In genomic region chr7:81956520-81956919, GRCh38 we compare ENCODE assay signal across 8 cellular contexts.
A peak's percentile ranks its signal among the peaks of the same experiment; 100 is the strongest.
DNase-seq lines count a peak whose midpoint lies in the region; ATAC-seq and TF ChIP-seq lines count a peak whose summit lies in the region.

No MANE protein-coding gene starts in this region.

- in situ Hi-C loops in Panc1 (cut with HindIII; ENCODE audit: low pct_unique_long_range_greater_than_20kb, low sequenced_read_pairs) = no loop called here

- H3K4me1 ChIP-seq in Panc1 (ENCODE audit: control insufficient read depth, insufficient read depth, low read length) = no peaks in the 10 kb centered on the region

- no TSS peak for BruUV-seq in Panc1 (replicated peaks; lab: Mats Ljungman, UMichigan)

- intact Hi-C loops in Panc1 (cut with micrococcal nuclease; ENCODE audit: unreplicated experiment) = loop anchor here (1.0 kb wide), 1 partner anchor 455 kb away; no protein-coding TSS in a partner anchor

- POLR2A ChIA-PET in Panc1 (lab: Charles Lee) = no interaction called here

- H3K9me3 ChIP-seq in Panc1 (ENCODE audit: control insufficient read depth, insufficient read depth, low read depth, low read length) = no peaks in the 10 kb centered on the region

- peak; percentile 89 for ATAC-seq in HG03469 (IDR thresholded peaks at IDR 0.05; ENCODE audit: unreplicated experiment)
- peak; percentile 76; the same call in 1 of the 2 replicates for ATAC-seq in Panc1

- no peaks in the 10 kb centered on the region for H3K27me3 ChIP-seq in Panc1 (ENCODE audit: control insufficient read depth, insufficient read depth, low read length)

- DNase-seq in SIG-M5 treated with dmso at 0.1 percent for 504 hours (lab: John Stamatoyannopoulos, UW; ENCODE audit: unreplicated experiment) (peak; percentile 79), SIG-M5 (lab: John Stamatoyannopoulos, UW) (no peak), Panc1 (ENCODE audit: low read depth, low spot score) (peak; percentile 18), fibroblast of peridontal ligament (ENCODE audit: extremely low read depth) (peak; percentile 88), putamen (ENCODE audit: low spot score) (peak; percentile 35), LoVo (ENCODE audit: low spot score) (no peak), DMS153 treated with DMSO at 0.1 percent for 48 hours (lab: John Stamatoyannopoulos, UW; ENCODE audit: unreplicated experiment) (no peak)

- no peak overlapping the region for H3K4me3 ChIP-seq in Panc1 (ENCODE audit: low read depth in 2 of 2, low read length in 2 of 2)

- no peaks in the 10 kb centered on the region for H3K36me3 ChIP-seq in Panc1 (ENCODE audit: control insufficient read depth, insufficient read depth, low read length)

- CTCF ChIA-PET in Panc1 (lab: Charles Lee) = interaction anchor here (2.0 kb wide), 1 partner anchor 457 kb away, joined by 10 read pairs; no protein-coding TSS in a partner anchor

- peak; percentile 62; the same call in 1 of the 2 replicates for TF ChIP-seq CTCF in Panc1 (IDR thresholded peaks at IDR 0.05)

- H3K27ac ChIP-seq in Panc1 (ENCODE audit: low read length) = no peak overlapping the region

Comparison
In these comparisons a context has a peak if more than half of its experiments do, and no peak if none do; other contexts are left out.
1. DNase-seq: peak in SIG-M5 treated with dmso at 0.1 percent for 504 hours (single experiment), Panc1 (single experiment), fibroblast of peridontal ligament (single experiment) and putamen (single experiment); none in SIG-M5 (single experiment), LoVo (single experiment) and DMS153 treated with DMSO at 0.1 percent for 48 hours (single experiment).